8 cellular contexts compared by ENCODE assay signal in the genomic region with DNA sequence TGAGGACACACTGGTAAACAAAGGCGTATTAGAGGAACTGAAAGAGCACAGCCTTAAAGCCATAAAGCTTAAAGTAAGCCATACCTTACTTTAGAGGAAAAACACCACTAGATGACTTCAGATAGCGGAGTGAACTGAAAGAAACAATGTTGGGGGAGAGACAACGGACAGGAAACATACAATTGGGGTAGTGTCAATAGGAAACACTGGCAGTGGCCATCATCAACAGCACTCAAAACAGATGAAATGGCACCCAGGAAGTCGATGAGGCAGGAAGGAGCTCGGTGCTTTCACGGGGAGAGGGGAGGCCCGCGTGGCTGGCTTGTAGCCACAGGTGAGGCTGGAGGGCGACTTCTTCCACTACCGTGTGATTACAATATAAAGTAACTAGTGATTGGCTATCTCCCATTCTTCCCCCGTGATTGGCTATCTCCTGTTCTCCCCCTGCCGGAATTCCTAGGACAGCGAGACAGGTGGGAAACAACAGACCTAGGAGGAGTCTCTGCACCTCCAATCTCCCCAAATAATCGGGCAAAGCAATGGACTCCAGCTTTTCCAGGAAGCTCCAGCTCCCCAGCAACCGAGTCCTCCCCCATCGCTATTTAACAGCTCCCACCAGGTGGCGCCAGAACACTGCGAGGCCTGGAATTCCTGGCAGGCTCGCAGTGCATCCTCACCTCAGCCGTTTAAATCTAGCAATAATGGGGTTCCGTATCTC. TPM values are rescaled to one million over a fixed set of nuclear protein-coding genes. Genes with fewer than 3 reads are reported as not detected.
DNase-seq lines count a peak whose midpoint lies in the region; ATAC-seq and TF ChIP-seq lines count a peak whose summit lies in the region.

No MANE protein-coding gene starts in this region.

- peak overlapping the region; percentile 19 for H3K9ac ChIP-seq in mammary epithelial cell (ENCODE audit: insufficient read depth, low read length)

- H3K4me3 ChIP-seq in mammary epithelial cell (replicated peaks in 1 of 3; ENCODE audit: insufficient read depth in 1 of 3, low read depth in 2 of 3, low read length in 3 of 3): peak overlapping the region in 2 of 3 experiments; percentile 8 to 29

- peak overlapping the region; percentile 94 for H2AFZ ChIP-seq in mammary epithelial cell (ENCODE audit: low read depth, low read length)

- H3K79me2 ChIP-seq in mammary epithelial cell (ENCODE audit: insufficient read depth, low read length): no peaks in the 10 kb centered on the region

- dilution Hi-C loops in mammary epithelial cell (cut with HindIII; ENCODE audit: low sequenced_read_pairs): loop anchor here (5.0 kb wide), 1 partner anchor 36 kb away; no protein-coding TSS in a partner anchor

- TF ChIP-seq CTCF in VCaP (conservative IDR thresholded peaks at IDR 0.05): peak; percentile 99
- peak; percentile 82 to 96 for TF ChIP-seq CTCF in mammary epithelial cell (conservative IDR thresholded peaks at IDR 0.05 in 1 of 2, IDR thresholded peaks at IDR 0.05 in 1 of 2; ENCODE audit: extremely low read depth in 1 of 2, insufficient read depth in 1 of 2, low read depth in 1 of 2, low read length in 2 of 2)

- CTCF ChIA-PET in mammary epithelial cell (lab: Charles Lee; ENCODE audit: low non-redundant PET): interaction anchor here (0.6 to 1.4 kb wide), 7 partner anchors 10 to 1800 kb away, joined by 3 to 15 read pairs (median 4); no protein-coding TSS in a partner anchor

- peak overlapping the region; percentile 57 for H3K4me2 ChIP-seq in mammary epithelial cell (ENCODE audit: insufficient read depth, low read depth, low read length)

- H4K20me1 ChIP-seq in mammary epithelial cell (ENCODE audit: insufficient read depth, low read length): no peaks in the 10 kb centered on the region

- in situ Hi-C loops in mammary epithelial cell (cut with MboI; ENCODE audit: low sequenced_read_pairs in 2 of 2): loop anchor here (5.0 to 10.0 kb wide), 2 partner anchors 209 to 211 kb away; no protein-coding TSS in a partner anchor

- H3K9me3 ChIP-seq in mammary epithelial cell (replicated peaks; ENCODE audit: insufficient read depth, low read length): no peaks in the 10 kb centered on the region

- H3K36me3 ChIP-seq in mammary epithelial cell (ENCODE audit: insufficient read depth, low read length): no peaks in the 10 kb centered on the region

- H3K27ac ChIP-seq in VCaP (peak overlapping the region; percentile 41; the same call in 1 of the 2 replicates), mammary epithelial cell (ENCODE audit: insufficient read depth, low read depth, low read length) (peak overlapping the region; percentile 13)

- H3K27me3 ChIP-seq in mammary epithelial cell (ENCODE audit: insufficient read depth, low read length): no peaks in the 10 kb centered on the region

- H3K4me1 ChIP-seq in mammary epithelial cell (ENCODE audit: insufficient read depth, low read length): peaks cover 13% of the 10 kb centered on the region

- no TSS peak for BruUV-seq in mammary epithelial cell (replicated peaks; lab: Mats Ljungman, UMichigan)

- DNase-seq in NCI-H146 (lab: John Stamatoyannopoulos, UW) (peak; percentile 52), NCI-H146 treated with DMSO at 0.1 percent for 48 hours (lab: John Stamatoyannopoulos, UW; ENCODE audit: unreplicated experiment) (no peak), NCI-H2107 (lab: John Stamatoyannopoulos, UW) (peak; percentile 45), mammary epithelial cell (peak; percentile 78), iris pigment epithelial cell (ENCODE audit: low read depth) (peak; percentile 42)
- peak; percentile 52 to 58 for DNase-seq in stimulated activated CD4-positive, alpha-beta T cell treated with anti-CD3 and anti-CD28 coated beads, Interleukin-15, amount 100 ng/mL, for 48 hours (ENCODE audit: low read depth in 2 of 2)

- peak; percentile 87 for ATAC-seq in HG02973 (IDR thresholded peaks at IDR 0.05; ENCODE audit: unreplicated experiment)

- 19% methylated on average over 19 of the region's 21 CpGs for WGBS in mammary epithelial cell (ENCODE audit: low coverage, missing lambda C conversion rate)

- intact Hi-C loops in mammary epithelial cell (cut with micrococcal nuclease): loop anchor here (1.0 to 5.0 kb wide), 8 partner anchors 24 to 326 kb away; no protein-coding TSS in a partner anchor

RNA-seq across cellular contexts. Expression of a gene that starts 2.4 kb away (rescaled TPM):
- total RNA-seq in mammary epithelial cell: under 1 TPM in 1 of 2 donors, not detected in 1; 0.17 TPM
- polyA plus RNA-seq in mammary epithelial cell: not detected
- polyA minus RNA-seq in mammary epithelial cell: not detected

RNA-seq across cellular contexts. Expression of a gene that starts 19.7 kb away (rescaled TPM):
- 1 to 10 TPM; 2.0 to 9.0 TPM for total RNA-seq in mammary epithelial cell
- 0.97 TPM for polyA plus RNA-seq in mammary epithelial cell
- 1.9 TPM for polyA minus RNA-seq in mammary epithelial cell

RNA-seq across cellular contexts. Expression of a gene that starts 29.2 kb away (rescaled TPM):
- under 1 TPM; 0.52 to 0.83 TPM for total RNA-seq in mammary epithelial cell
- 0.07 TPM for polyA plus RNA-seq in mammary epithelial cell
- polyA minus RNA-seq in mammary epithelial cell: not detected

RNA-seq across cellular contexts. Expression of a gene that starts 59.8 kb away (rescaled TPM):
- total RNA-seq in mammary epithelial cell: under 1 TPM in 1 of 2 donors, not detected in 1; 0.17 TPM
- not detected for polyA plus RNA-seq in mammary epithelial cell
- not detected for polyA minus RNA-seq in mammary epithelial cell
